Comparison of ENCODE assay signal across 26 cellular contexts in the genomic region with DNA sequence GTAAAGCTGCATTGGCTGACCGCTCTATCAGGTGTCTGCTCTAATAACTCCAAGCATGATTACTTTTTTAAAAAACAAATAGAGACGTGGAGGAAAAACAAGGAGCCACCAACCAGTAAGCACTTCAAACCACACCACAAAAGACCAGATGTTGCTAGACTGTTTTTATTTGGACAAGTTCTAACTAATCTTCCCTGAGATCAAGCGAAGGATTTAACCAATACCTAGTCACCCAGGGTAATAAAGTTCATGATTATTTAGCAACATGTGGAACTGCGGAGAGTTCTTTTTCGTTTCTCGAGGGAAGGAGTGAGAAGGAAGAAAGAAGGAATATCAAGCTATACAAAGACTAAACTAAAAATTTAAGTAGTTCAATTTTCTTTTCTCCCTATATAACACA.
"Had no signal": no experiment of that assay in that cellular context is flagged by ENCODE, and none has a peak within 500 bp of the region (broad histone marks: within the 10 kb centered on the region; RNA-seq: fewer than 3 reads in every experiment).

No MANE protein-coding gene starts in this region.

- FAIRE-seq: frontal cortex, pancreas had no signal

- H3K27me3 ChIP-seq: cardiac muscle cell, hepatocyte, left lung, neutrophil, pancreas, right atrium auricular region, spleen, upper lobe of right lung had no signal

- H3K27ac Mint-ChIP-seq: activated naive CD4-positive, alpha-beta T cell treated with anti-CD3 and anti-CD28 coated beads, Interleukin-2, amount 10 ng/mL, durations not matched to agents 7 days and 5 days; immature natural killer cell; natural killer cell; WTC11 had no signal

- H3K27me3 Mint-ChIP-seq: activated T-cell treated with anti-CD3 and anti-CD28 coated beads, Interleukin-2, amount 50 U/mL, for 24 hours had no signal

- H2AFZ ChIP-seq: hepatocyte had no signal

- H3K9me3 ChIP-seq: left lung, neutrophil, pancreas, psoas muscle, right atrium auricular region, spleen, upper lobe of right lung had no signal

- H3K36me3 Mint-ChIP-seq: activated naive CD4-positive, alpha-beta T cell treated with anti-CD3 and anti-CD28 coated beads, Interleukin-2, amount 10 ng/mL, durations not matched to agents 7 days and 5 days; natural killer cell; WTC11 had no signal

- H3K4me2 ChIP-seq: hepatocyte had no signal

- DNase-seq: activated CD4-positive, alpha-beta T cell treated with anti-CD3 and anti-CD28 coated beads, Interleukin-2, amount 50 U/mL, for 4 hours; activated CD8-positive, alpha-beta memory T cell treated with anti-CD3 and anti-CD28 coated beads for 24 hours; activated CD8-positive, alpha-beta memory T cell treated with anti-CD3 and anti-CD28 coated beads, Interleukin-2, amount 50 U/mL, for 4 hours; activated effector memory CD4-positive, alpha-beta T cell treated with Interleukin-2 at 50 U/mL for 16 hours; activated naive CD4-positive, alpha-beta T cell treated with anti-CD3 and anti-CD28 coated beads, Interleukin-2, amount 10 ng/mL, durations not matched to agents 7 days and 5 days; activated T-cell treated with anti-CD3 and anti-CD28 coated beads, Interleukin-2, amount 50 U/mL, for 24 hours; amygdala; erythroblast; glutamatergic neuron; immature natural killer cell; left lung; midbrain; natural killer cell; pancreas; psoas muscle; spleen; stimulated activated CD4-positive, alpha-beta T cell treated with anti-CD3 and anti-CD28 coated beads, Interleukin-4, amount 100 ng/mL, for 1 hour; stimulated activated naive CD4-positive, alpha-beta T cell treated with Interleukin-2 at 50 U/mL for 16 hours; upper lobe of right lung had no signal

- H3K4me3 ChIP-seq: cardiac muscle cell, hepatocyte, left lung, lung, pancreas, psoas muscle, right atrium auricular region, spleen, upper lobe of right lung had no signal

- H3K4me1 ChIP-seq: left lung, pancreas, psoas muscle, right atrium auricular region, upper lobe of right lung had no signal

- H3K27ac ChIP-seq: cardiac muscle cell, hepatocyte, left lung, neutrophil, pancreas, psoas muscle, right atrium auricular region, spleen, upper lobe of right lung had no signal

- H3K4me1 Mint-ChIP-seq: activated naive CD4-positive, alpha-beta T cell treated with anti-CD3 and anti-CD28 coated beads, Interleukin-2, amount 10 ng/mL, durations not matched to agents 7 days and 5 days; immature natural killer cell; natural killer cell had no signal

- H3K9me3 Mint-ChIP-seq: activated naive CD4-positive, alpha-beta T cell treated with anti-CD3 and anti-CD28 coated beads, Interleukin-2, amount 10 ng/mL, durations not matched to agents 7 days and 5 days; activated T-cell treated with anti-CD3 and anti-CD28 coated beads, Interleukin-2, amount 50 U/mL, for 24 hours; immature natural killer cell; natural killer cell; WTC11 had no signal

- H3K4me3 Mint-ChIP-seq: activated naive CD4-positive, alpha-beta T cell treated with anti-CD3 and anti-CD28 coated beads, Interleukin-2, amount 10 ng/mL, durations not matched to agents 7 days and 5 days; activated T-cell treated with anti-CD3 and anti-CD28 coated beads, Interleukin-2, amount 50 U/mL, for 24 hours; immature natural killer cell; natural killer cell; WTC11 had no signal

- ATAC-seq: left lung, natural killer cell, pancreas, psoas muscle, upper lobe of right lung, WTC11 had no signal

- H3K79me2 ChIP-seq: hepatocyte had no signal

- H3K36me3 ChIP-seq: cardiac muscle cell, left lung, neutrophil, pancreas, right atrium auricular region, spleen, upper lobe of right lung had no signal
